7 cellular contexts compared by ENCODE assay signal in the genomic region with DNA sequence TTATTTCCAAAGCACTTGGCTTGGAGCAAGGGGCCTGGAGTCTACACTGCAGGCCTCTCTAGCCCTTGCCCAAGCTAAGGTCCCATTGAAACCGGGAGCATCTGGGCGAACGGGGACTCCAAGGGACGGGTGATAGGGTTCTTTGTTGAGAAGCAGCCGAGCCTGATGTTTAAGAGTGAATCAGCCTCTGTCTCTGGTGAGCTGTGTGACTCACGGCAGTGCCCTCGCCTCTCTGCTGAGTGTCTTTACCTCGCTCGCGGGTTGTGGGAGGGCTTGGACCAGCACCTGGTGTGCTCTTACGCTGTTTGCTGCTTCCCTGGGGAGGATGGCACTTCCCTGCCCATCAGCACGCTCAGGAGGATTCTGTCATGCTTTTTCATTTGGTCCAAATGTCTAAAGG. TPM values are rescaled to one million over a fixed set of nuclear protein-coding genes. Genes with fewer than 3 reads are reported as not detected.
DNase-seq lines count a peak whose midpoint lies in the region; ATAC-seq and TF ChIP-seq lines count a peak whose summit lies in the region.

No MANE protein-coding gene starts in this region.

- peaks cover 34% of the 10 kb centered on the region for H3K79me1 ChIP-seq in neuronal stem cell (ENCODE audit: low read depth, low read length)

- no peak overlapping the region for H3K18ac ChIP-seq in neuronal stem cell (ENCODE audit: low read length)

- no peak overlapping the region for H2BK5ac ChIP-seq in neuronal stem cell (ENCODE audit: low read length)

- intact Hi-C loops in dorsolateral prefrontal cortex (cut with DNase I) = loop anchor here in 1 of 2 donors (2.0 kb wide), 1 partner anchor 18 kb away; the partner anchor contains the start of gene MRPL12

- H2AFZ ChIP-seq in neuronal stem cell (ENCODE audit: low read length) = no peak overlapping the region

- no peak overlapping the region for H3K4ac ChIP-seq in neuronal stem cell (ENCODE audit: low read length)

- H3K27ac ChIP-seq in dorsolateral prefrontal cortex (peak overlapping the region in 2 of 59 donors; percentile 31 to 66), neuronal stem cell (replicated peaks; ENCODE audit: low read length) (no peak overlapping the region), SJCRH30 (no peak overlapping the region)

- H3K27me3 ChIP-seq in H7 (ENCODE audit: control insufficient read depth, insufficient read depth, low read length) (no peaks in the 10 kb centered on the region), dorsolateral prefrontal cortex (no peaks in the 10 kb centered on the region), neuronal stem cell (ENCODE audit: control insufficient read depth in 3 of 3, insufficient read depth in 3 of 3, low read depth in 1 of 3, low read length in 3 of 3) (no peaks in the 10 kb centered on the region), SJCRH30 (no peaks in the 10 kb centered on the region)

- no peak overlapping the region for H4K8ac ChIP-seq in neuronal stem cell (ENCODE audit: low read depth, low read length)

- H2BK120ac ChIP-seq in neuronal stem cell (ENCODE audit: low read depth, low read length) = no peak overlapping the region

- H2BK12ac ChIP-seq in neuronal stem cell (ENCODE audit: low read length) = no peak overlapping the region

- no CpG with 5 or more reads among the region's 12 CpGs for WGBS in neuronal stem cell (ENCODE audit: extremely low coverage in 2 of 2, insufficient read length in 2 of 2, insufficient replicate concordance in 1 of 2), 2 donors

- TF ChIP-seq CTCF in dorsolateral prefrontal cortex (IDR thresholded peaks at IDR 0.05 in 54 of 56, conservative IDR thresholded peaks at IDR 0.05 in 2 of 56; ENCODE audit: low read depth in 1 of 56, partially characterized antibody in 56 of 56) = no peak

- peaks cover 21% of the 10 kb centered on the region for H3K36me3 ChIP-seq in H7 (replicated peaks; ENCODE audit: control insufficient read depth, insufficient read depth, low read length)
- peaks cover 39 to 68% of the 10 kb centered on the region in 2 donors for H3K36me3 ChIP-seq in neuronal stem cell (replicated peaks in 1 of 2; ENCODE audit: control insufficient read depth in 2 of 2, insufficient read depth in 2 of 2, low read length in 2 of 2)
- peaks cover 37% of the 10 kb centered on the region for H3K36me3 ChIP-seq in SJCRH30

- 0 out of 2 replicates have a peak, but pooled peaks have one; percentile 12 for TF ChIP-seq POLR2A in Raji (IDR thresholded peaks at IDR 0.05; ENCODE audit: insufficient read depth, low read depth, low read length)

- H2AK5ac ChIP-seq in neuronal stem cell (ENCODE audit: low read depth, low read length) = no peak overlapping the region

- peak overlapping the region; percentile 79 for H3K4me2 ChIP-seq in neuronal stem cell (ENCODE audit: insufficient read depth, low read length, poor library complexity, severe bottlenecking)

- H3K9ac ChIP-seq in neuronal stem cell (ENCODE audit: low read depth, low read length, poor library complexity) = no peak overlapping the region

- DNase-seq in H7 (peak; percentile 52), dorsolateral prefrontal cortex (peak in 2 of 10 donors; percentile 24 to 68), neuronal stem cell (ENCODE audit: low spot score) (no peak), SJCRH30 (no peak), NCI-H2029 (lab: John Stamatoyannopoulos, UW) (no peak)

- peaks cover 9 to 14% of the 10 kb centered on the region in 2 donors for H3K4me1 ChIP-seq in neuronal stem cell (ENCODE audit: control insufficient read depth in 2 of 2, insufficient read depth in 1 of 2, low read depth in 1 of 2, low read length in 2 of 2)
- H3K4me1 ChIP-seq in SJCRH30 = peaks cover 26% of the 10 kb centered on the region

- no peak overlapping the region for H4K91ac ChIP-seq in neuronal stem cell (ENCODE audit: low read depth, low read length, poor library complexity)

- H3K9me3 ChIP-seq in neuronal stem cell (replicated peaks in 1 of 2; ENCODE audit: control insufficient read depth in 2 of 2, insufficient read depth in 1 of 2, low read depth in 1 of 2, low read length in 2 of 2) (peaks cover 0 to 2% of the 10 kb centered on the region in 2 donors), SJCRH30 (replicated peaks) (no peaks in the 10 kb centered on the region)

- no peak overlapping the region for H3K14ac ChIP-seq in neuronal stem cell (ENCODE audit: low read length)

- no peak overlapping the region for H2BK15ac ChIP-seq in neuronal stem cell (ENCODE audit: low read length)

- no peak overlapping the region for H3K4me3 ChIP-seq in H7 (ENCODE audit: insufficient read depth, low read depth, low read length)
- H3K4me3 ChIP-seq in dorsolateral prefrontal cortex = peak overlapping the region; percentile 63 to 100 (median 99)
- peak overlapping the region in 1 of 2 donors; percentile 84 for H3K4me3 ChIP-seq in neuronal stem cell (ENCODE audit: low read length in 2 of 2)
- H3K4me3 ChIP-seq in SJCRH30 = no peak overlapping the region

- no peak overlapping the region for H3K23ac ChIP-seq in neuronal stem cell (ENCODE audit: low read depth, low read length, poor library complexity)

- no peak for ATAC-seq in HG02884 (IDR thresholded peaks at IDR 0.05; ENCODE audit: unreplicated experiment)

RNA-seq across cellular contexts. Expression of gene HGS, which starts 1.3 kb away (rescaled TPM):
- 119 and 133 TPM in 2 replicates for total RNA-seq in H7 (2014; rRNA removed; shearing (Covaris generic))
- total RNA-seq in dorsolateral prefrontal cortex = 100 to 1,000 TPM in 83 of 120 experiments, 10 to 100 TPM in 37; 84.6 to 142 (median 106) TPM
- polyA plus RNA-seq in neuronal stem cell (2013, experiment 1 of 2) = 33.9 TPM
- polyA plus RNA-seq in neuronal stem cell (2013, experiment 2 of 2) = 31.7 TPM
- 88.6 and 103 TPM in 2 replicates for total RNA-seq in SJCRH30 (2014; rRNA removed; shearing (Covaris generic))

RNA-seq across cellular contexts. Expression of gene ARL16, which starts 1.5 kb away (rescaled TPM):
- total RNA-seq in H7 (2014; rRNA removed; shearing (Covaris generic)) = 47.4 and 74.6 TPM in 2 replicates
- total RNA-seq in dorsolateral prefrontal cortex = 10 to 100 TPM; 20.4 to 50.6 (median 36.9) TPM
- 41.9 TPM for polyA plus RNA-seq in neuronal stem cell (2013, experiment 1 of 2)
- 43.1 TPM for polyA plus RNA-seq in neuronal stem cell (2013, experiment 2 of 2)
- total RNA-seq in SJCRH30 (2014; rRNA removed; shearing (Covaris generic)) = 83.7 and 89.9 TPM in 2 replicates

RNA-seq across cellular contexts. Expression of gene MRPL12, which starts 18.1 kb away (rescaled TPM):
- 32.3 and 35.9 TPM in 2 replicates for total RNA-seq in H7 (2014; rRNA removed; shearing (Covaris generic))
- total RNA-seq in dorsolateral prefrontal cortex = 10 to 100 TPM; 25.2 to 52.1 (median 36.6) TPM
- polyA plus RNA-seq in neuronal stem cell (2013, experiment 1 of 2) = 75.2 TPM
- polyA plus RNA-seq in neuronal stem cell (2013, experiment 2 of 2) = 73.4 TPM
- total RNA-seq in SJCRH30 (2014; rRNA removed; shearing (Covaris generic)) = 93.7 and 128 TPM in 2 replicates

RNA-seq across cellular contexts. Expression of gene CCDC137, which starts 18.6 kb away (rescaled TPM):
- 40.7 and 49.7 TPM in 2 replicates for total RNA-seq in H7 (2014; rRNA removed; shearing (Covaris generic))
- total RNA-seq in dorsolateral prefrontal cortex = 10 to 100 TPM in 116 of 120 experiments, 1 to 10 TPM in 4; 9.0 to 20.1 (median 13.5) TPM
- polyA plus RNA-seq in neuronal stem cell (2013, experiment 1 of 2) = 19.1 TPM
- 19.1 TPM for polyA plus RNA-seq in neuronal stem cell (2013, experiment 2 of 2)
- 50.3 and 52.8 TPM in 2 replicates for total RNA-seq in SJCRH30 (2014; rRNA removed; shearing (Covaris generic))

RNA-seq across cellular contexts. Expression of gene OXLD1, which starts 18.7 kb away (rescaled TPM):
- 100 and 115 TPM in 2 replicates for total RNA-seq in H7 (2014; rRNA removed; shearing (Covaris generic))
- total RNA-seq in dorsolateral prefrontal cortex = 10 to 100 TPM; 14.1 to 35.0 (median 24.3) TPM
- 26.1 TPM for polyA plus RNA-seq in neuronal stem cell (2013, experiment 1 of 2)
- polyA plus RNA-seq in neuronal stem cell (2013, experiment 2 of 2) = 25.4 TPM
- total RNA-seq in SJCRH30 (2014; rRNA removed; shearing (Covaris generic)) = 26.7 and 28.4 TPM in 2 replicates

Comparison
In these comparisons a context has a peak if more than half of its experiments do, and no peak if none do; other contexts are left out.
1. H3K4me3 ChIP-seq: peak in dorsolateral prefrontal cortex (59 of 59); none in H7 (single experiment) and SJCRH30 (single experiment).